11 cellular contexts compared by ENCODE assay signal in the genomic region with DNA sequence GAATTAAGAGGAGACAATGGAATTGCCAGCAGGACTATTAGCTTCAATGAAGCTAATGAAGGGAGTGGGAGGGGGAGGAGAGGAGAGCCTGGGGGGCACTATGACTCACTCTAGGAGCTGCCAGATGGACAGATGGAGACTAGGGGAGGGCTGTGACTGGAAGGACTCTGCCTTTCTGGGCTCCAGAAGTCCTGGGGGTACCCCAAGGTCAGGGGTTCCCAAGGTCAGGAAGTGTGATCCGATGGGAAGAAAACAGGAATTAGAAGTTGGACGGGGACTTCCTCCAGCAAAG.
DNase-seq lines count a peak whose midpoint lies in the region; ATAC-seq and TF ChIP-seq lines count a peak whose summit lies in the region.
"Had no signal": no experiment of that assay in that cellular context is flagged by ENCODE, and none has a peak within 500 bp of the region (broad histone marks: within the 10 kb centered on the region; RNA-seq: fewer than 3 reads in every experiment).

No MANE protein-coding gene starts in this region.

- TF ChIP-seq CTCF in H9 (conservative IDR thresholded peaks at IDR 0.05): no peak

- H3K9me3 ChIP-seq in H9 (ENCODE audit: control insufficient read depth, low read depth, low read length) (no peaks in the 10 kb centered on the region), MG63 (no peaks in the 10 kb centered on the region)
- H3K9me3 ChIP-seq: A549 had no signal

- H3K4me3 ChIP-seq in MG63: no peak overlapping the region
- H3K4me3 ChIP-seq: A549 had no signal

- H3K4me1 ChIP-seq in H9 (ENCODE audit: insufficient read depth, low read length): peaks cover 6% of the 10 kb centered on the region; the same call in 1 of the 2 replicates
- H3K4me1 ChIP-seq: A549 had no signal

- H3K36me3 ChIP-seq in MG63: no peaks in the 10 kb centered on the region

- H4K91ac ChIP-seq in H9 (ENCODE audit: insufficient read length, low read depth, low read length): no peak overlapping the region

- H3K4me3 Mint-ChIP-seq in H9: no peak overlapping the region
- peak overlapping the region; percentile 6 for H3K4me3 Mint-ChIP-seq in activated T-helper 17 cell treated with anti-CD3 and anti-CD28 coated beads, Interleukin-2, amount 50 U/mL, for 72 hours

- no peak overlapping the region for H4K5ac ChIP-seq in H9 (ENCODE audit: insufficient read length, low read depth, low read length)

- H3K9me3 Mint-ChIP-seq in H9: no peaks in the 10 kb centered on the region; a peak in 1 of 5 replicates
- peaks cover 3% of the 10 kb centered on the region for H3K9me3 Mint-ChIP-seq in activated T-helper 17 cell treated with anti-CD3 and anti-CD28 coated beads, Interleukin-2, amount 50 U/mL, for 72 hours

- no peak overlapping the region for H2BK12ac ChIP-seq in H9 (ENCODE audit: insufficient read length, low read depth, low read length)

- no peaks in the 10 kb centered on the region for H3K79me2 ChIP-seq in H9 (ENCODE audit: insufficient read depth, low read length)

- ATAC-seq in activated T-helper 17 cell treated with anti-CD3 and anti-CD28 coated beads, Interleukin-2, amount 50 U/mL, for 72 hours (replicated peaks): no peak
- ATAC-seq: A549 had no signal

- no peaks in the 10 kb centered on the region for H4K20me1 ChIP-seq in H9 (ENCODE audit: control insufficient read depth, insufficient read depth, insufficient read length)

- peaks cover 19% of the 10 kb centered on the region for H3K27me3 Mint-ChIP-seq in H9 (ENCODE audit: low read depth)
- peaks cover 15% of the 10 kb centered on the region for H3K27me3 Mint-ChIP-seq in activated T-helper 17 cell treated with anti-CD3 and anti-CD28 coated beads, Interleukin-2, amount 50 U/mL, for 72 hours

- no peak overlapping the region for H2BK5ac ChIP-seq in H9 (ENCODE audit: insufficient read length, low read length)

- no peak overlapping the region for H2BK20ac ChIP-seq in H9 (ENCODE audit: low read depth, low read length, poor library complexity, severe bottlenecking)

- H3K23me2 ChIP-seq in H9 (ENCODE audit: insufficient read length, low read depth, low read length, poor library complexity, severe bottlenecking): no peaks in the 10 kb centered on the region

- no peak overlapping the region for H2AFZ ChIP-seq in H9 (ENCODE audit: low read length)

- no peak overlapping the region for H3K23ac ChIP-seq in H9 (ENCODE audit: insufficient read length, low read depth, low read length)

- H3K27ac Mint-ChIP-seq in H9: peak overlapping the region in 2 of 3 experiments; percentile 86 to 91; a peak in 4 of 7 replicates
- H3K27ac Mint-ChIP-seq in activated T-helper 17 cell treated with anti-CD3 and anti-CD28 coated beads, Interleukin-2, amount 50 U/mL, for 72 hours: no peak overlapping the region

- no peak overlapping the region for H3K4me2 ChIP-seq in H9 (ENCODE audit: insufficient read depth, insufficient read length, low read length)
- H3K4me2 ChIP-seq: A549 had no signal

- no peak overlapping the region for H2BK15ac ChIP-seq in H9 (ENCODE audit: low read depth, low read length)

- no peak overlapping the region for H3K14ac ChIP-seq in H9 (ENCODE audit: insufficient read depth, low read length)

- WGBS in H9 (ENCODE audit: extremely low coverage, insufficient read length, low lambda C conversion rate): no CpG with 5 or more reads among the region's 2 CpGs

- no peak overlapping the region for H3K27ac ChIP-seq in H9 (ENCODE audit: insufficient read length, low read depth, low read length)
- H3K27ac ChIP-seq: A549 had no signal

- H3K27me3 ChIP-seq in H9 (ENCODE audit: insufficient read depth, low read length) (no peaks in the 10 kb centered on the region), MG63 (no peaks in the 10 kb centered on the region)

- H2AK5ac ChIP-seq in H9 (ENCODE audit: insufficient read length, low read length): no peak overlapping the region

- H3K18ac ChIP-seq in H9 (ENCODE audit: insufficient read length, low read depth, low read length): no peak overlapping the region

- H3K4ac ChIP-seq in H9 (ENCODE audit: low read depth, low read length): no peak overlapping the region

- no peaks in the 10 kb centered on the region for H3K36me3 Mint-ChIP-seq in H9 (ENCODE audit: insufficient read depth in 1 of 3, low read depth in 3 of 3)
- no peaks in the 10 kb centered on the region for H3K36me3 Mint-ChIP-seq in activated T-helper 17 cell treated with anti-CD3 and anti-CD28 coated beads, Interleukin-2, amount 50 U/mL, for 72 hours (ENCODE audit: low read depth)

- no peak overlapping the region for H2BK120ac ChIP-seq in H9 (ENCODE audit: low read depth, low read length, poor library complexity, severe bottlenecking)

- no peak overlapping the region for H4K8ac ChIP-seq in H9 (replicated peaks; ENCODE audit: insufficient read length, low read depth, low read length)

- no peak overlapping the region for H3K9ac ChIP-seq in H9 (ENCODE audit: extremely low read depth, insufficient read length, low read length)

- H3T11ph ChIP-seq in H9 (ENCODE audit: low read length): no peak overlapping the region

- peaks cover 29 to 33% of the 10 kb centered on the region in 2 experiments for H3K4me1 Mint-ChIP-seq in H9
- peaks cover 10% of the 10 kb centered on the region for H3K4me1 Mint-ChIP-seq in activated T-helper 17 cell treated with anti-CD3 and anti-CD28 coated beads, Interleukin-2, amount 50 U/mL, for 72 hours

- no peak overlapping the region for H3K56ac ChIP-seq in H9 (ENCODE audit: insufficient read length, low read depth, low read length)

- peak; percentile 70 for DNase-seq in NCI-H82 (lab: John Stamatoyannopoulos, UW)
- no peak for DNase-seq in NCI-H82 treated with DMSO at 0.1 percent for 48 hours (lab: John Stamatoyannopoulos, UW; ENCODE audit: unreplicated experiment)
- no peak for DNase-seq in H9
- peak; percentile 36 for DNase-seq in iPS-NIHi11 (ENCODE audit: low spot score)
- no peak for DNase-seq in Ammon's horn (ENCODE audit: low spot score)
- no peak for DNase-seq in MG63
- DNase-seq in middle frontal gyrus (ENCODE audit: extremely low spot score, low spot score): no peak
- DNase-seq: NCI-H1694 treated with DMSO at 0.1 percent for 48 hours, NCI-H446 treated with DMSO at 0.1 percent for 48 hours had no signal

- no peaks in the 10 kb centered on the region for H3K79me1 ChIP-seq in H9 (ENCODE audit: insufficient read depth, low read depth, low read length, poor library complexity, severe bottlenecking)

Comparison
In these comparisons a context has a peak if more than half of its experiments do, and no peak if none do; other contexts are left out.
1. DNase-seq: peak in NCI-H82 (single experiment) and iPS-NIHi11 (single experiment); none in NCI-H82 treated with DMSO at 0.1 percent for 48 hours (single experiment), H9 (single experiment), Ammon's horn (single experiment), MG63 (single experiment) and middle frontal gyrus (single experiment).